10 cellular contexts compared by ENCODE assay signal in genomic region chr18:79953921-79954651, GRCh38. TPM values are rescaled to one million over a fixed set of nuclear protein-coding genes. Genes with fewer than 3 reads are reported as not detected.
DNase-seq lines count a peak whose midpoint lies in the region; ATAC-seq, FAIRE-seq and TF ChIP-seq lines count a peak whose summit lies in the region.
"Had no signal": no experiment of that assay in that cellular context is flagged by ENCODE, and none has a peak within 500 bp of the region (broad histone marks: within the 10 kb centered on the region; RNA-seq: fewer than 3 reads in every experiment).

No MANE protein-coding gene starts in this region.

- no peak overlapping the region for H3K27ac Mint-ChIP-seq in CD4-positive, CD25-positive, alpha-beta regulatory T cell
- H3K27ac Mint-ChIP-seq in nephron: peak overlapping the region in 1 of 3 experiments; percentile 48
- H3K27ac Mint-ChIP-seq in stimulated activated naive B cell treated with anti-CD40 and anti-IgM and Interleukin-4, amounts not matched to agents 10 μg/mL and 1 μg/mL and 100 μg/mL, for 72 hours: no peak overlapping the region

- H3K4me1 ChIP-seq in CD4-positive, CD25-positive, alpha-beta regulatory T cell (ENCODE audit: control insufficient read depth, insufficient read depth, low read length, poor library complexity, severe bottlenecking): peaks cover 24% of the 10 kb centered on the region

- TF ChIP-seq CTCF in bronchial epithelial cell (IDR thresholded peaks at IDR 0.05; ENCODE audit: insufficient read depth, low read length, severe bottlenecking): no peak
- TF ChIP-seq CTCF in nephron (IDR thresholded peaks at IDR 0.05; ENCODE audit: unreplicated experiment in 3 of 3): no peak

- no peaks in the 10 kb centered on the region for H3K27me3 ChIP-seq in CD4-positive, CD25-positive, alpha-beta regulatory T cell (ENCODE audit: control insufficient read depth, insufficient read depth, low read length)
- no peaks in the 10 kb centered on the region for H3K27me3 ChIP-seq in bronchial epithelial cell (ENCODE audit: control insufficient read depth, insufficient read depth, low read length)

- H3K4me3 ChIP-seq in CD4-positive, CD25-positive, alpha-beta regulatory T cell (ENCODE audit: low read depth, low read length): no peak overlapping the region
- no peak overlapping the region for H3K4me3 ChIP-seq in bronchial epithelial cell (ENCODE audit: low read depth, low read length)

- H3K36me3 Mint-ChIP-seq in CD4-positive, CD25-positive, alpha-beta regulatory T cell: no peaks in the 10 kb centered on the region
- peaks cover 4% of the 10 kb centered on the region for H3K36me3 Mint-ChIP-seq in nephron (ENCODE audit: low read depth)
- peaks cover 7 to 12% of the 10 kb centered on the region in 2 donors for H3K36me3 Mint-ChIP-seq in stimulated activated naive B cell treated with anti-CD40 and anti-IgM and Interleukin-4, amounts not matched to agents 10 μg/mL and 1 μg/mL and 100 μg/mL, for 72 hours

- H3K36me3 ChIP-seq in CD4-positive, CD25-positive, alpha-beta regulatory T cell (ENCODE audit: control insufficient read depth, insufficient read depth, low read length): no peaks in the 10 kb centered on the region
- peaks cover 2% of the 10 kb centered on the region for H3K36me3 ChIP-seq in bronchial epithelial cell (ENCODE audit: control insufficient read depth, insufficient read depth, low read length)

- H3K27ac ChIP-seq in CD4-positive, CD25-positive, alpha-beta regulatory T cell (ENCODE audit: insufficient read depth, low read length, poor library complexity, severe bottlenecking): no peak overlapping the region
- H3K27ac ChIP-seq: C4-2B had no signal

- H3K4me3 Mint-ChIP-seq in CD4-positive, CD25-positive, alpha-beta regulatory T cell: peak overlapping the region; percentile 40 to 80 (median 58)
- H3K4me3 Mint-ChIP-seq in nephron: peak overlapping the region; percentile 77 to 86 (median 81)
- no peak overlapping the region for H3K4me3 Mint-ChIP-seq in stimulated activated naive B cell treated with anti-CD40 and anti-IgM and Interleukin-4, amounts not matched to agents 10 μg/mL and 1 μg/mL and 100 μg/mL, for 72 hours

- H3K9me3 ChIP-seq in CD4-positive, CD25-positive, alpha-beta regulatory T cell (ENCODE audit: control insufficient read depth in 2 of 2, low read length in 2 of 2): no peaks in the 10 kb centered on the region

- no peaks in the 10 kb centered on the region for H3K9me3 Mint-ChIP-seq in CD4-positive, CD25-positive, alpha-beta regulatory T cell
- no peaks in the 10 kb centered on the region for H3K9me3 Mint-ChIP-seq in nephron
- no peaks in the 10 kb centered on the region for H3K9me3 Mint-ChIP-seq in stimulated activated naive B cell treated with anti-CD40 and anti-IgM and Interleukin-4, amounts not matched to agents 10 μg/mL and 1 μg/mL and 100 μg/mL, for 72 hours

- H3K27me3 Mint-ChIP-seq in CD4-positive, CD25-positive, alpha-beta regulatory T cell: peaks cover 9% of the 10 kb centered on the region
- H3K27me3 Mint-ChIP-seq in nephron (ENCODE audit: low read depth): peaks cover 11% of the 10 kb centered on the region
- no peaks in the 10 kb centered on the region for H3K27me3 Mint-ChIP-seq in stimulated activated naive B cell treated with anti-CD40 and anti-IgM and Interleukin-4, amounts not matched to agents 10 μg/mL and 1 μg/mL and 100 μg/mL, for 72 hours

- no peak for ATAC-seq in CD4-positive, CD25-positive, alpha-beta regulatory T cell (ENCODE audit: low read depth in 2 of 2)
- ATAC-seq in stimulated activated naive B cell treated with anti-CD40 and anti-IgM and Interleukin-4, amounts not matched to agents 10 μg/mL and 1 μg/mL and 100 μg/mL, for 72 hours (replicated peaks): no peak

- FAIRE-seq in bronchial epithelial cell (lab: Jason Lieb, UNC): peak; percentile 55

- DNase-seq in CD4-positive, CD25-positive, alpha-beta regulatory T cell: no peak
- DNase-seq in MV-4-11 (lab: John Stamatoyannopoulos, UW): peak; percentile 34
- DNase-seq in bronchial epithelial cell (ENCODE audit: low read depth): peak; percentile 55
- DNase-seq in dermis blood vessel endothelial cell: no peak
- no peak for DNase-seq in Kasumi-1 (lab: John Stamatoyannopoulos, UW)
- DNase-seq in stimulated activated naive B cell treated with anti-CD40 and anti-IgM and Interleukin-4, amounts not matched to agents 10 μg/mL and 1 μg/mL and 100 μg/mL, for 72 hours: no peak
- no peak for DNase-seq in AML-193 (lab: John Stamatoyannopoulos, UW)
- DNase-seq: nucleus accumbens had no signal

- peaks cover 3 to 15% (median 9%) of the 10 kb centered on the region in 4 donors for H3K4me1 Mint-ChIP-seq in CD4-positive, CD25-positive, alpha-beta regulatory T cell
- H3K4me1 Mint-ChIP-seq in nephron: peaks cover 23% of the 10 kb centered on the region
- peaks cover 16 to 24% of the 10 kb centered on the region in 2 donors for H3K4me1 Mint-ChIP-seq in stimulated activated naive B cell treated with anti-CD40 and anti-IgM and Interleukin-4, amounts not matched to agents 10 μg/mL and 1 μg/mL and 100 μg/mL, for 72 hours

RNA-seq across cellular contexts. Expression of gene SLC66A2, which starts 2.6 kb away (rescaled TPM):
- 49.6 TPM for total RNA-seq in CD4-positive, CD25-positive, alpha-beta regulatory T cell
- polyA plus RNA-seq in CD4-positive, CD25-positive, alpha-beta regulatory T cell: 10 to 100 TPM; 11.7 to 18.3 (median 14.2) TPM
- total RNA-seq in bronchial epithelial cell (60.6 and 69.4 TPM in 2 replicates), dermis blood vessel endothelial cell (54.4 and 65.5 TPM in 2 replicates)

RNA-seq across cellular contexts. Expression of gene HSBP1L1, which starts 10.4 kb away (rescaled TPM):
- total RNA-seq in CD4-positive, CD25-positive, alpha-beta regulatory T cell: 10.5 TPM
- polyA plus RNA-seq in CD4-positive, CD25-positive, alpha-beta regulatory T cell: 10 to 100 TPM in 2 of 4 donors, 1 to 10 TPM in 2; 5.2 to 27.6 (median 13.5) TPM
- 28.2 and 28.4 TPM in 2 replicates for total RNA-seq in bronchial epithelial cell
- total RNA-seq in dermis blood vessel endothelial cell: 5.2 and 10.9 TPM in 2 replicates

RNA-seq across cellular contexts. Expression of gene TXNL4A, which starts 34.3 kb away (rescaled TPM):
- 70.5 TPM for total RNA-seq in CD4-positive, CD25-positive, alpha-beta regulatory T cell
- polyA plus RNA-seq in CD4-positive, CD25-positive, alpha-beta regulatory T cell: 100 to 1,000 TPM; 211 to 216 (median 214) TPM
- 44.0 and 53.5 TPM in 2 replicates for total RNA-seq in bronchial epithelial cell
- 56.0 and 74.9 TPM in 2 replicates for total RNA-seq in dermis blood vessel endothelial cell

Comparison
In these comparisons a context has a peak if more than half of its experiments do, and no peak if none do; other contexts are left out.
1. DNase-seq: peak in MV-4-11 (single experiment) and bronchial epithelial cell (single experiment); none in CD4-positive, CD25-positive, alpha-beta regulatory T cell (0 of 3), dermis blood vessel endothelial cell (single experiment), Kasumi-1 (0 of 2), stimulated activated naive B cell treated with anti-CD40 and anti-IgM and Interleukin-4, amounts not matched to agents 10 μg/mL and 1 μg/mL and 100 μg/mL, for 72 hours (single experiment) and AML-193 (0 of 2).
2. H3K4me3 Mint-ChIP-seq: peak in CD4-positive, CD25-positive, alpha-beta regulatory T cell (4 of 4) and nephron (3 of 3); none in stimulated activated naive B cell treated with anti-CD40 and anti-IgM and Interleukin-4, amounts not matched to agents 10 μg/mL and 1 μg/mL and 100 μg/mL, for 72 hours (0 of 2).